ENCODE assay signal across 3 cellular contexts in genomic region chr20:10669843-10670446, GRCh38.
TF ChIP-seq lines count a peak whose summit lies in the region.

No MANE protein-coding gene starts in this region.

TF ChIP-seq in HepG2, 621 proteins besides CTCF, POLR2A, EP300 and RAD21 (continues in another document):
- no peak for TF ChIP-seq ATF7 (IDR thresholded peaks at IDR 0.05)
- no peak for TF ChIP-seq ATF7 (CRISPR knock-in tag; IDR thresholded peaks at IDR 0.05)
- 0 out of 2 replicates have a peak, but pooled peaks have one; percentile 52 for TF ChIP-seq BCL3 (CRISPR knock-in tag; IDR thresholded peaks at IDR 0.05)
- peak; percentile 68 to 85 for TF ChIP-seq MAFK (conservative IDR thresholded peaks at IDR 0.05 in 1 of 2, IDR thresholded peaks at IDR 0.05 in 1 of 2; ENCODE audit: low read length in 2 of 2)
- TF ChIP-seq NR2F6 (IDR thresholded peaks at IDR 0.05), result peak; percentile 17; the same call in 1 of the 2 replicates
- no peak for TF ChIP-seq NR2F6 (CRISPR knock-in tag; IDR thresholded peaks at IDR 0.05)
- peak; percentile 66 for TF ChIP-seq RBFOX2 (IDR thresholded peaks at IDR 0.05; ENCODE audit: low read depth, low read length)
- TF ChIP-seq ZNF784 (CRISPR knock-in tag; IDR thresholded peaks at IDR 0.05; ENCODE audit: borderline replicate concordance), result 0 out of 2 replicates have a peak, but pooled peaks have one; percentile 48
- TF ChIP-seq TSC22D2 (CRISPR knock-in tag; IDR thresholded peaks at IDR 0.05; ENCODE audit: borderline replicate concordance), result 0 out of 2 replicates have a peak, but pooled peaks have one; percentile 7
- 0 out of 2 replicates have a peak, but pooled peaks have one; percentile 14 for TF ChIP-seq THAP7 (CRISPR knock-in tag; IDR thresholded peaks at IDR 0.05)
- peak; percentile 35 for TF ChIP-seq ZNF883 (CRISPR knock-in tag; IDR thresholded peaks at IDR 0.05; ENCODE audit: not compliant biosample characterization)
- no peak for TF ChIP-seq STAG1 (CRISPR knock-in tag; IDR thresholded peaks at IDR 0.05)
- TF ChIP-seq YEATS2 (CRISPR knock-in tag; IDR thresholded peaks at IDR 0.05; ENCODE audit: borderline replicate concordance), result 0 out of 2 replicates have a peak, but pooled peaks have one; percentile 14
- peak; percentile 48 for TF ChIP-seq AGO2 (optimal IDR thresholded peaks at IDR 0.05; ENCODE audit: low read depth, low read length)
- no peak for TF ChIP-seq PRMT3 (CRISPR knock-in tag; IDR thresholded peaks at IDR 0.05; ENCODE audit: borderline replicate concordance, low read depth)
- no peak for TF ChIP-seq NKX3-1 (CRISPR knock-in tag; IDR thresholded peaks at IDR 0.05)
- 0 out of 2 replicates have a peak, but pooled peaks have one; percentile 3 for TF ChIP-seq ZMYM2 (CRISPR knock-in tag; IDR thresholded peaks at IDR 0.05)
- TF ChIP-seq ZNF547 (CRISPR knock-in tag; IDR thresholded peaks at IDR 0.05), result peak; percentile 76; the same call in 1 of the 2 replicates
- TF ChIP-seq ZNF136 (CRISPR knock-in tag; IDR thresholded peaks at IDR 0.05; ENCODE audit: low read depth), result 0 out of 2 replicates have a peak, but pooled peaks have one; percentile 16
- peak; percentile 66; the same call in 1 of the 2 replicates for TF ChIP-seq GLI4 (CRISPR knock-in tag; IDR thresholded peaks at IDR 0.05; ENCODE audit: borderline replicate concordance)
- TF ChIP-seq ZZZ3 (CRISPR knock-in tag; IDR thresholded peaks at IDR 0.05; ENCODE audit: borderline replicate concordance), result no peak
- TF ChIP-seq MAFF (IDR thresholded peaks at IDR 0.05; ENCODE audit: low read depth, low read length), result peak; percentile 64

TF ChIP-seq in H1, 55 proteins besides CTCF, POLR2A, EP300 and RAD21:
- TF ChIP-seq CREB1 (IDR thresholded peaks at IDR 0.05) (no peak), CTBP2 (IDR thresholded peaks at IDR 0.05; ENCODE audit: borderline replicate concordance, insufficient read depth, insufficient read length, low read length) (no peak), JUN (IDR thresholded peaks at IDR 0.05; ENCODE audit: low read depth, low read length) (no peak), HDAC6 (IDR thresholded peaks at IDR 0.05; ENCODE audit: low read depth, low read length) (no peak), CEBPB (IDR thresholded peaks at IDR 0.05; ENCODE audit: low read depth, low read length) (no peak), SIX5 (IDR thresholded peaks at IDR 0.05; ENCODE audit: low read depth, low read length) (no peak), TBP (IDR thresholded peaks at IDR 0.05; ENCODE audit: low read depth, low read length) (no peak), KDM5A (IDR thresholded peaks at IDR 0.05; ENCODE audit: low read length) (no peak), CBX5 (IDR thresholded peaks at IDR 0.05; ENCODE audit: low read depth, low read length) (no peak), ATF2 (IDR thresholded peaks at IDR 0.05; ENCODE audit: low read length) (no peak), FOSL1 (IDR thresholded peaks at IDR 0.05; ENCODE audit: insufficient read depth, low read depth, low read length) (no peak), MAX (IDR thresholded peaks at IDR 0.05) (no peak), ZNF274 (IDR thresholded peaks at IDR 0.05; ENCODE audit: borderline replicate concordance, extremely low read depth, low read length) (no peak)

TF ChIP-seq in GM12891, 5 proteins besides CTCF, POLR2A, EP300 and RAD21:
- TF ChIP-seq POU2F2 (IDR thresholded peaks at IDR 0.05; ENCODE audit: low read depth, low read length) (no peak), POLR2AphosphoS5 (IDR thresholded peaks at IDR 0.05; ENCODE audit: low read depth, low read length) (no peak), TAF1 (IDR thresholded peaks at IDR 0.05; ENCODE audit: low read depth, low read length) (no peak)
